In genomic region chr4:52241916-52242315, GRCh38 we compare ENCODE assay signal across 17 cellular contexts.
DNase-seq lines count a peak whose midpoint lies in the region; ATAC-seq and TF ChIP-seq lines count a peak whose summit lies in the region.
"Had no signal": no experiment of that assay in that cellular context is flagged by ENCODE, and none has a peak within 500 bp of the region (broad histone marks: within the 10 kb centered on the region; RNA-seq: fewer than 3 reads in every experiment).

No MANE protein-coding gene starts in this region.

- no peak overlapping the region for H3K18ac ChIP-seq in mesenchymal stem cell (ENCODE audit: low read depth in 1 of 2, low read length in 2 of 2)

- 0 out of 2 replicates have a peak overlapping the region, but pooled peaks have one; percentile 3 for H3K27ac ChIP-seq in Karpas-422 (ENCODE audit: low read length)
- H3K27ac ChIP-seq in mammary epithelial cell (ENCODE audit: insufficient read depth, low read depth, low read length): no peak overlapping the region
- H3K27ac ChIP-seq in mesenchymal stem cell (ENCODE audit: low read length, poor library complexity, severe bottlenecking): no peak overlapping the region
- H3K27ac ChIP-seq in spleen: no peak overlapping the region

- in situ Hi-C loops in mammary epithelial cell (cut with MboI; ENCODE audit: low sequenced_read_pairs in 2 of 2): loop anchor here (25.0 kb wide), 2 partner anchors 295 to 1995 kb away; partner anchors contain the start of gene PDGFRA (in 2 of the 2)

- H4K8ac ChIP-seq in mesenchymal stem cell (ENCODE audit: low read length): no peak overlapping the region

- H4K20me1 ChIP-seq in Karpas-422 (ENCODE audit: insufficient read depth, low read depth, low read length) (no peaks in the 10 kb centered on the region), mammary epithelial cell (ENCODE audit: insufficient read depth, low read length) (no peaks in the 10 kb centered on the region)

- H3K4me3 ChIP-seq in Karpas-422 (ENCODE audit: low read length) (no peak overlapping the region), mammary epithelial cell (replicated peaks in 1 of 3; ENCODE audit: insufficient read depth in 1 of 3, low read depth in 2 of 3, low read length in 3 of 3) (no peak overlapping the region), mesenchymal stem cell (ENCODE audit: insufficient read depth in 1 of 2, low read depth in 1 of 2, low read length in 2 of 2) (no peak overlapping the region), spleen (no peak overlapping the region)

- H2BK12ac ChIP-seq in mesenchymal stem cell (ENCODE audit: low read length in 2 of 2): no peak overlapping the region

- H4K91ac ChIP-seq in mesenchymal stem cell (ENCODE audit: low read length): no peak overlapping the region

- H2AFZ ChIP-seq in Karpas-422 (ENCODE audit: low read length): no peak overlapping the region
- no peak overlapping the region for H2AFZ ChIP-seq in mammary epithelial cell (ENCODE audit: low read depth, low read length)
- no peak overlapping the region for H2AFZ ChIP-seq in mesenchymal stem cell (ENCODE audit: low read depth, low read length)

- H3K4me1 ChIP-seq in Karpas-422 (ENCODE audit: low read length) (peaks cover 62% of the 10 kb centered on the region), mammary epithelial cell (ENCODE audit: insufficient read depth, low read length) (no peaks in the 10 kb centered on the region), mesenchymal stem cell (ENCODE audit: control insufficient read depth, insufficient read depth, low read depth, low read length) (no peaks in the 10 kb centered on the region), spleen (peaks cover 0 to 6% (median 0%) of the 10 kb centered on the region in 6 donors)

- intact Hi-C loops in mammary epithelial cell (cut with micrococcal nuclease): loop anchor here (10.0 kb wide), 1 partner anchor 73 kb away; no protein-coding TSS in a partner anchor
- intact Hi-C loops in spleen (cut with DNase I; ENCODE audit: low total_unique reads): no loop called here

- no peak overlapping the region for H3K4ac ChIP-seq in mesenchymal stem cell (ENCODE audit: low read depth in 1 of 2, low read length in 2 of 2)

- H3K79me1 ChIP-seq in mesenchymal stem cell (replicated peaks; ENCODE audit: low read length, poor library complexity, severe bottlenecking): no peaks in the 10 kb centered on the region

- no peak overlapping the region for H3K9ac ChIP-seq in Karpas-422 (ENCODE audit: low read length)
- H3K9ac ChIP-seq in mammary epithelial cell (ENCODE audit: insufficient read depth, low read length): no peak overlapping the region
- no peak overlapping the region for H3K9ac ChIP-seq in mesenchymal stem cell (ENCODE audit: low read length)
- H3K9ac ChIP-seq: SK-N-SH had no signal

- no peak overlapping the region for H3K23ac ChIP-seq in mesenchymal stem cell (ENCODE audit: low read length in 2 of 2)

- H3K79me2 ChIP-seq in Karpas-422 (ENCODE audit: low read length) (no peaks in the 10 kb centered on the region), mammary epithelial cell (ENCODE audit: insufficient read depth, low read length) (no peaks in the 10 kb centered on the region)

- TF ChIP-seq CTCF in AG09319 (IDR thresholded peaks at IDR 0.05; ENCODE audit: low read depth, low read length) (no peak), mammary epithelial cell (conservative IDR thresholded peaks at IDR 0.05 in 1 of 2, IDR thresholded peaks at IDR 0.05 in 1 of 2; ENCODE audit: extremely low read depth in 1 of 2, insufficient read depth in 1 of 2, low read depth in 1 of 2, low read length in 2 of 2) (no peak), spleen (IDR thresholded peaks at IDR 0.05 in 8 of 11, conservative IDR thresholded peaks at IDR 0.05 in 3 of 11) (no peak)

- CTCF ChIA-PET in mammary epithelial cell (lab: Charles Lee; ENCODE audit: low non-redundant PET): no interaction called here

- no peaks in the 10 kb centered on the region for H3K27me3 ChIP-seq in Karpas-422 (ENCODE audit: low read length)
- H3K27me3 ChIP-seq in mammary epithelial cell (ENCODE audit: insufficient read depth, low read length): no peaks in the 10 kb centered on the region
- H3K27me3 ChIP-seq in mesenchymal stem cell (ENCODE audit: control insufficient read depth in 1 of 2, insufficient read depth in 1 of 2, low read length in 2 of 2): no peaks in the 10 kb centered on the region
- no peaks in the 10 kb centered on the region for H3K27me3 ChIP-seq in spleen (replicated peaks in 1 of 7)

- ATAC-seq in stimulated activated naive CD8-positive, alpha-beta T cell treated with anti-CD3 and anti-CD28 coated beads, Interleukin-15, Interleukin-2, amounts not matched to agents 100 U/mL and 50 U/mL, for 24 hours: no peak

- H3K9me2 ChIP-seq in Karpas-422 (replicated peaks; ENCODE audit: insufficient read depth, low read length): no peaks in the 10 kb centered on the region
- H3K9me2 ChIP-seq: SK-N-SH had no signal

- dilution Hi-C loops in mammary epithelial cell (cut with HindIII; ENCODE audit: low sequenced_read_pairs): no loop called here

- H3K14ac ChIP-seq in mesenchymal stem cell (ENCODE audit: low read length in 2 of 2): no peak overlapping the region

- peaks cover 13% of the 10 kb centered on the region; the same call in 1 of the 2 replicates for H3K36me3 ChIP-seq in Karpas-422 (ENCODE audit: insufficient read depth, low read length)
- H3K36me3 ChIP-seq in mammary epithelial cell (ENCODE audit: insufficient read depth, low read length): no peaks in the 10 kb centered on the region
- H3K36me3 ChIP-seq in mesenchymal stem cell (ENCODE audit: control insufficient read depth in 1 of 2, insufficient read depth in 2 of 2, low read depth in 1 of 2, low read length in 2 of 2): no peaks in the 10 kb centered on the region
- no peaks in the 10 kb centered on the region for H3K36me3 ChIP-seq in spleen

- 0 out of 2 replicates have a peak, but pooled peaks cover 5% of the 10 kb centered on the region for H3K9me3 ChIP-seq in Karpas-422 (ENCODE audit: low read length)
- peaks cover 4% of the 10 kb centered on the region for H3K9me3 ChIP-seq in mammary epithelial cell (replicated peaks; ENCODE audit: insufficient read depth, low read length)
- H3K9me3 ChIP-seq in mesenchymal stem cell (ENCODE audit: control insufficient read depth, low read length): no peaks in the 10 kb centered on the region
- H3K9me3 ChIP-seq in spleen: peaks cover 0 to 8% (median 0%) of the 10 kb centered on the region in 8 donors
- H3K9me3 ChIP-seq: SK-N-SH had no signal

- DNase-seq in AG09319 (ENCODE audit: extremely low read depth, low read depth) (peak; percentile 70), Karpas-422 (no peak), mammary epithelial cell (peak; percentile 41), mesenchymal stem cell (peak; percentile 17), spleen (no peak), ecto neural progenitor cell (ENCODE audit: low spot score) (no peak)
- no peak for DNase-seq in stimulated activated naive CD8-positive, alpha-beta T cell treated with anti-CD3 and anti-CD28 coated beads, Interleukin-15, Interleukin-2, amounts not matched to agents 100 U/mL and 50 U/mL, for 24 hours
- DNase-seq: CD4-positive, CD25-positive, alpha-beta regulatory T cell; MM.1S; NCI-H1092 treated with DMSO at 0.1 percent for 48 hours; NCI-H1436 treated with DMSO at 0.1 percent for 48 hours; NCI-H1930; NCI-H2227 treated with DMSO at 0.1 percent for 48 hours; NCI-H510A; NCI-H748 treated with DMSO at 0.1 percent for 48 hours; SIG-M5; SK-N-SH had no signal

- BruUV-seq in mammary epithelial cell (replicated peaks; lab: Mats Ljungman, UMichigan): no TSS peak

- no peak overlapping the region for H2AK5ac ChIP-seq in mesenchymal stem cell (ENCODE audit: low read length, severe bottlenecking)

- no peak overlapping the region for H3K4me2 ChIP-seq in Karpas-422 (ENCODE audit: low read depth, low read length, poor library complexity, severe bottlenecking)
- no peak overlapping the region for H3K4me2 ChIP-seq in mammary epithelial cell (ENCODE audit: insufficient read depth, low read depth, low read length)
- no peak overlapping the region for H3K4me2 ChIP-seq in mesenchymal stem cell (ENCODE audit: low read length, poor library complexity, severe bottlenecking)
- H3K4me2 ChIP-seq: SK-N-SH had no signal

- no peak overlapping the region for H2BK120ac ChIP-seq in mesenchymal stem cell (ENCODE audit: low read depth, low read length)

- no peak overlapping the region for H2BK5ac ChIP-seq in mesenchymal stem cell (ENCODE audit: low read depth, low read length, poor library complexity, severe bottlenecking)

- no peak for TF ChIP-seq POLR2A in spleen (IDR thresholded peaks at IDR 0.05)

- no peak overlapping the region for H2BK15ac ChIP-seq in mesenchymal stem cell (ENCODE audit: low read depth, poor library complexity, severe bottlenecking)

Comparison
In these comparisons a context has a peak if more than half of its experiments do, and no peak if none do; other contexts are left out.
1. DNase-seq: peak in AG09319 (single experiment), mammary epithelial cell (single experiment) and mesenchymal stem cell (single experiment); none in Karpas-422 (single experiment), spleen (single experiment), ecto neural progenitor cell (single experiment) and stimulated activated naive CD8-positive, alpha-beta T cell treated with anti-CD3 and anti-CD28 coated beads, Interleukin-15, Interleukin-2, amounts not matched to agents 100 U/mL and 50 U/mL, for 24 hours (single experiment).